Comparison of ENCODE assay signal across 1 cellular context in genomic region chr2:33848486-33848885, GRCh38.
TF ChIP-seq lines count a peak whose summit lies in the region.

No MANE protein-coding gene starts in this region.

TF ChIP-seq in IMR-90, 13 proteins besides CTCF, POLR2A, EP300 and RAD21:
- TF ChIP-seq NFE2L2 (IDR thresholded peaks at IDR 0.05; ENCODE audit: low read depth, low read length) (no peak), SMC3 (IDR thresholded peaks at IDR 0.05; ENCODE audit: low read depth, low read length) (no peak), FOS (IDR thresholded peaks at IDR 0.05; ENCODE audit: low read depth, low read length) (0 out of 2 replicates have a peak, but pooled peaks have one; percentile 25), ELK1 (IDR thresholded peaks at IDR 0.05; ENCODE audit: borderline replicate concordance, low read depth, low read length) (no peak), MXI1 (IDR thresholded peaks at IDR 0.05; ENCODE audit: borderline replicate concordance, low read depth, low read length) (no peak), MAZ (IDR thresholded peaks at IDR 0.05; ENCODE audit: borderline replicate concordance, low read depth, low read length) (no peak), CEBPB (IDR thresholded peaks at IDR 0.05; ENCODE audit: low read depth, low read length) (peak; percentile 56; the same call in 1 of the 2 replicates), RFX5 (IDR thresholded peaks at IDR 0.05; ENCODE audit: low read depth, low read length) (no peak), MAFK (IDR thresholded peaks at IDR 0.05; ENCODE audit: low read depth, low read length) (0 out of 2 replicates have a peak, but pooled peaks have one; percentile 5)
